Comparison of ENCODE assay signal across 8 cellular contexts in the genomic region with DNA sequence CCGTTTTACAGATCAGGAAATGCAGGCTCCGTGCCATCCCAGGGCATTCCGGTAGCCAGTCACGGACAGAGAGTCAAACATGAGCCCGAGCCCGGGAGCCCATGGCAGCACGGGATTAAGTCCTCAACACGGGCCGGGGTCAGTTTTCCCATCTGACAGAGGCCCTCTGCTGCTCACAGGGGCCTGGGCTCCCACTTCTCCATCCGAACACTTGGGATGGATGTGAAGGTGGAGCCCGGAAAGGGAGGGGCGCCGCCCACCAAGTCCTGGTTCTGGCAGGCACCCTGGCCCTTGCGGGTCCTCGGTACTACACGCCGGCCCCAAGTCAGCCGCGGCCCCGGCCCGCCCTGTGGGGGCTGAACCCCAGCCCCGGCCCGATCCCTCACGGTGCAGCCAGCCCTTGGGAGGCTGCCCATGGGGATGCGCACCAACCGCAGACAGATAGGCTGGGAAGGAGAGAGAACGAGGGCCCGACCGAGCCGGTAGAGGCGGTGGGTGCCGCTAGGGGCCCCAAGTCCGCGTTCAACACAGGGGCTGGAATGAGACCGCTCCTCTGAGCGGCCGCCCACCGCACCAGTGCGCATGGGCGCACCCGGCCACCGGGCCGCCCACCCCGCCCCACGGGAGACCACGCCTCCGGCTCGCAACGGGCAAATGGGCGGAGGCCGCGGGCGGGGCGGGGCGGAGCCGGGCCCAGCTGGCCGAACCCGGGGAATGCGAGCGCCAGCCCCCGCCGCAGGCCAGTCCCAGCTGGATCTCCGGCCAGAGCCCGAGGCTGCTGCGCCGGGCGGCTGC. TPM values are rescaled to one million over a fixed set of nuclear protein-coding genes. Genes with fewer than 3 reads are reported as not detected.
DNase-seq lines count a peak whose midpoint lies in the region; ATAC-seq and TF ChIP-seq lines count a peak whose summit lies in the region.

A gene (plus strand): TSS at position 743 of the 795 bp plus-strand sequence. CDS start 17,916 bp downstream, outside the sequence.

- H3K27ac ChIP-seq in layer of hippocampus (ENCODE audit: low read depth, low read length) = peak within 1 kb of the TSS; percentile 89

- DNase-seq in AG09319 (ENCODE audit: extremely low read depth, low read depth) (peak; percentile 83), NCI-H345 (lab: John Stamatoyannopoulos, UW) (peak; percentile 92), cerebellum (ENCODE audit: low spot score) (peak; percentile 98)
- DNase-seq in activated CD4-positive, alpha-beta T cell treated with anti-CD3 and anti-CD28 coated beads for 1 hour = peak; percentile 83
- DNase-seq in stimulated activated CD4-positive, alpha-beta T cell treated with anti-CD3 and anti-CD28 coated beads, Interleukin-1b, Interleukin-23, amount 100 ng/mL, for 1 hour (ENCODE audit: low read depth in 2 of 2) = peak; percentile 65 to 81

- ATAC-seq in GM18907 (IDR thresholded peaks at IDR 0.05; ENCODE audit: unreplicated experiment) (peak; percentile 82), HG03139 (IDR thresholded peaks at IDR 0.05; ENCODE audit: unreplicated experiment) (peak; percentile 87)

- TF ChIP-seq CTCF in AG09319 (IDR thresholded peaks at IDR 0.05; ENCODE audit: low read depth, low read length) = peak; percentile 32

- no peaks in the 10 kb centered on the region for H3K27me3 ChIP-seq in layer of hippocampus (ENCODE audit: control insufficient read depth, insufficient read depth, low read length)

RNA-seq across cellular contexts. Expression of the gene that starts here (rescaled TPM):
- total RNA-seq in cerebellum = 9.3 TPM

Comparison
In these comparisons a context has a peak if more than half of its experiments do, and no peak if none do; other contexts are left out.
1. Peak in every context shown above with its lines: DNase-seq, ATAC-seq and H3K27ac ChIP-seq.